ENCODE assay signal across 8 cellular contexts in genomic region chr3:195907730-195908438, GRCh38. TPM values are rescaled to one million over a fixed set of nuclear protein-coding genes. Genes with fewer than 3 reads are reported as not detected.
A peak's percentile ranks its signal among the peaks of the same experiment; 100 is the strongest.
DNase-seq lines count a peak whose midpoint lies in the region; ATAC-seq and TF ChIP-seq lines count a peak whose summit lies in the region.

No MANE protein-coding gene starts in this region.

- DNase-seq in DMS53 treated with DMSO at 0.1 percent for 48 hours (lab: John Stamatoyannopoulos, UW; ENCODE audit: unreplicated experiment) (peak; percentile 59), NCI-H187 treated with DMSO at 0.1 percent for 48 hours (lab: John Stamatoyannopoulos, UW) (peak; percentile 40), coronary artery (ENCODE audit: low spot score) (no peak), uterus (no peak)
- peak; percentile 63 for DNase-seq in activated CD4-positive, CD25-positive, alpha-beta regulatory T cell treated with anti-CD3 and anti-CD28 coated beads, Interleukin-2, amount 50 U/mL, for 72 hours
- peak; percentile 35 to 73 (median 58) for DNase-seq in stimulated activated naive CD4-positive, alpha-beta T cell (lab: John Stamatoyannopoulos, UW)

- no peaks in the 10 kb centered on the region for H3K9me3 ChIP-seq in mesodermal cell (ENCODE audit: control insufficient read depth, low read length)
- no peaks in the 10 kb centered on the region for H3K9me3 ChIP-seq in uterus

- H3K4me3 ChIP-seq in coronary artery (peak overlapping the region; percentile 89), mesodermal cell (ENCODE audit: extremely low read depth, insufficient read depth, low read length, poor library complexity, severe bottlenecking) (peak overlapping the region; percentile 58), uterus (peak overlapping the region in 1 of 2 donors; percentile 75)

- ATAC-seq in GM21786 (IDR thresholded peaks at IDR 0.05; ENCODE audit: unreplicated experiment): peak; percentile 31

- WGBS in mesodermal cell (ENCODE audit: insufficient coverage in 2 of 2), 2 experiments: 29 to 38% methylated on average over 17 of the region's 23 CpGs

- H3K27ac ChIP-seq in coronary artery: peak overlapping the region; percentile 9 to 84
- H3K27ac ChIP-seq in mesodermal cell (ENCODE audit: low read depth, low read length, severe bottlenecking): no peak overlapping the region
- H3K27ac ChIP-seq in uterus: peak overlapping the region in 1 of 2 donors; percentile 8

- intact Hi-C loops in uterus (cut with DNase I; ENCODE audit: low total_unique reads): no loop called here

- H3K36me3 ChIP-seq in mesodermal cell (ENCODE audit: control insufficient read depth, insufficient read depth, low read length) (no peaks in the 10 kb centered on the region), uterus (no peaks in the 10 kb centered on the region)

- H3K27me3 ChIP-seq in uterus: no peaks in the 10 kb centered on the region

- no peak for TF ChIP-seq CTCF in coronary artery (IDR thresholded peaks at IDR 0.05)
- no peak for TF ChIP-seq CTCF in uterus (IDR thresholded peaks at IDR 0.05)

- H3K4me1 ChIP-seq in mesodermal cell (ENCODE audit: control insufficient read depth, insufficient read depth, low read length, poor library complexity, severe bottlenecking) (peaks cover 23% of the 10 kb centered on the region), uterus (peaks cover 0 to 18% of the 10 kb centered on the region in 2 donors)

- no peak for TF ChIP-seq POLR2A in uterus (IDR thresholded peaks at IDR 0.05)

RNA-seq across cellular contexts. Expression of gene TNK2, which starts 0.5 kb away (rescaled TPM):
- 28.8 TPM for polyA plus RNA-seq in mesodermal cell (2013, experiment 1 of 2)
- 20.7 TPM for polyA plus RNA-seq in mesodermal cell (2013, experiment 2 of 2)
- total RNA-seq in uterus: 10 to 100 TPM in 3 of 4 donors, 1 to 10 TPM in 1; 6.1 to 81.2 (median 24.4) TPM

Comparison
In these comparisons a context has a peak if more than half of its experiments do, and no peak if none do; other contexts are left out.
1. DNase-seq: peak in DMS53 treated with DMSO at 0.1 percent for 48 hours (single experiment), NCI-H187 treated with DMSO at 0.1 percent for 48 hours (single experiment), activated CD4-positive, CD25-positive, alpha-beta regulatory T cell treated with anti-CD3 and anti-CD28 coated beads, Interleukin-2, amount 50 U/mL, for 72 hours (single experiment) and stimulated activated naive CD4-positive, alpha-beta T cell (6 of 6); none in coronary artery (single experiment) and uterus (0 of 2).